Comparison of ENCODE assay signal across 7 cellular contexts in the genomic region with DNA sequence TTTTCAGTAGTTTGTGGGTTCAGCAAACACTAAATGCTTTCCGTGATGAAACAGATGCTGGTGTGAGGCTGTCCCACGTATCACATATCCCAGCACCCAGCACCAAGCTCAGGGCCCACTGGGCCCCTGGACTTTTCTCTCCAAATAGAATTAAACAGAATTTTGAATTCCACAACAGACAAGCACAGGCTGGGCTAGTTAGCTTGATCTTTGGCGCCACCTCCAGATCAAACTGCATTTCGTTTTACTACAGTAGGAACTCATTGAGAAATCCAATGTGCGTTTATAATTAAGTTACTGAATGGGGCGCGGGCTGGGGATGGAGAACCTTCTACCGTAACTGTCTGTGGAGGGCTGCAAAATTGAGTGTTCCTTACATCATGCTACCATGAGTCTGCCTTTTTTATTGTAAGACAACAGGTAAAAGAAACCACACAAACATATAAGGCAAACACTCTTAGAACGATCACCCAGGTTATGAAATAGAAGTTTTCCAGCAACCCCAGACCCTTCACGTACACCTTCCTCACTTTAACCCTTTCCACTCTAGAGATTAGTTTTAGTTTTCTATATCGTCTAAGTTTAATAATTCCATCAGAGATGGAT.
DNase-seq lines count a peak whose midpoint lies in the region; TF ChIP-seq lines count a peak whose summit lies in the region.

No MANE protein-coding gene starts in this region.

- no peaks in the 10 kb centered on the region for H3K4me1 Mint-ChIP-seq in chondrocyte (ENCODE audit: low read depth)

- CTCF ChIA-PET in GM10248 (lab: Yijun Ruan, JAX), result interaction anchor here (1.4 kb wide), 1 partner anchor 11 kb away, joined by 5 read pairs; no protein-coding TSS in a partner anchor

- no peak overlapping the region for H3K27ac Mint-ChIP-seq in chondrocyte (ENCODE audit: unreplicated experiment)

- TF ChIP-seq CTCF in GM10248 (IDR thresholded peaks at IDR 0.05; ENCODE audit: control extremely low read depth, extremely low read depth, low read depth, missing control alignments) (peak; percentile 55), NB4 (IDR thresholded peaks at IDR 0.05; ENCODE audit: low read depth, low read length) (peak; percentile 64), chondrocyte (IDR thresholded peaks at IDR 0.05) (peak; percentile 89)

- H3K4me3 Mint-ChIP-seq in chondrocyte (ENCODE audit: unreplicated experiment), result no peak overlapping the region

- DNase-seq in GM10248 (ENCODE audit: extremely low spot score), result peak; percentile 43
- peak; percentile 73 for DNase-seq in NB4 (ENCODE audit: low read depth)
- peak; percentile 34 for DNase-seq in SKM-1 (lab: John Stamatoyannopoulos, UW; ENCODE audit: unreplicated experiment)
- no peak for DNase-seq in chondrocyte (ENCODE audit: low spot score)
- DNase-seq in left kidney (ENCODE audit: low read depth, low spot score), result peak; percentile 84
- peak; percentile 35 for DNase-seq in stimulated activated CD8-positive, alpha-beta memory T cell treated with anti-CD3 and anti-CD28 coated beads, Interleukin-4, amount 100 ng/mL, for 24 hours (ENCODE audit: low read depth)
- no peak for DNase-seq in GOT3 (lab: John Stamatoyannopoulos, UW)

- H3K36me3 Mint-ChIP-seq in chondrocyte (ENCODE audit: low read depth), result peaks cover 36% of the 10 kb centered on the region

- H3K9me3 Mint-ChIP-seq in chondrocyte (ENCODE audit: low read depth), result peaks cover 9% of the 10 kb centered on the region

- no peak overlapping the region for H3K4me3 ChIP-seq in NB4 (ENCODE audit: low read depth, low read length)

- POLR2A ChIA-PET in GM10248 (lab: Yijun Ruan, JAX), result no interaction called here

- H3K27me3 Mint-ChIP-seq in chondrocyte (ENCODE audit: low read depth), result no peaks in the 10 kb centered on the region

- TF ChIP-seq POLR2A in NB4 (IDR thresholded peaks at IDR 0.05; ENCODE audit: extremely low read depth, insufficient read length), result no peak

Comparison
In these comparisons a context has a peak if more than half of its experiments do, and no peak if none do; other contexts are left out.
1. DNase-seq: peak in GM10248 (single experiment), NB4 (single experiment), SKM-1 (single experiment), left kidney (single experiment) and stimulated activated CD8-positive, alpha-beta memory T cell treated with anti-CD3 and anti-CD28 coated beads, Interleukin-4, amount 100 ng/mL, for 24 hours (single experiment); none in chondrocyte (single experiment) and GOT3 (single experiment).
2. Peak in every context shown above with its lines, with median percentiles within 50 percentile points of each other: CTCF ChIP-seq.